ENCODE assay signal across 1 cellular context in genomic region chr2:227765788-227766187, GRCh38.
TF ChIP-seq lines count a peak whose summit lies in the region.

No MANE protein-coding gene starts in this region.

TF ChIP-seq in K562, 482 proteins besides CTCF, POLR2A, EP300 and RAD21:
- TF ChIP-seq JUND (IDR thresholded peaks at IDR 0.05; ENCODE audit: borderline replicate concordance, low read depth, low read length) (no peak), JUND (tag; IDR thresholded peaks at IDR 0.05; ENCODE audit: borderline replicate concordance, low read depth, low read length) (no peak), ZNF609 (CRISPR knock-in tag; IDR thresholded peaks at IDR 0.05; ENCODE audit: borderline replicate concordance) (no peak), ZNF174 (CRISPR knock-in tag; IDR thresholded peaks at IDR 0.05) (no peak), ZNF395 (CRISPR knock-in tag; IDR thresholded peaks at IDR 0.05) (no peak), ZNF586 (CRISPR knock-in tag; conservative IDR thresholded peaks at IDR 0.05) (no peak), CBFB (CRISPR knock-in tag; IDR thresholded peaks at IDR 0.05) (no peak), E4F1 (CRISPR knock-in tag; IDR thresholded peaks at IDR 0.05; ENCODE audit: borderline replicate concordance) (no peak), HDAC6 (IDR thresholded peaks at IDR 0.05; ENCODE audit: low read depth, low read length) (no peak), E2F8 (IDR thresholded peaks at IDR 0.05; ENCODE audit: low read depth, partially characterized antibody) (no peak), FOXM1 (IDR thresholded peaks at IDR 0.05; ENCODE audit: low read depth) (no peak), FOXM1 (CRISPR knock-in tag; IDR thresholded peaks at IDR 0.05; ENCODE audit: low read depth) (no peak)
- TF ChIP-seq, protein P1, sequence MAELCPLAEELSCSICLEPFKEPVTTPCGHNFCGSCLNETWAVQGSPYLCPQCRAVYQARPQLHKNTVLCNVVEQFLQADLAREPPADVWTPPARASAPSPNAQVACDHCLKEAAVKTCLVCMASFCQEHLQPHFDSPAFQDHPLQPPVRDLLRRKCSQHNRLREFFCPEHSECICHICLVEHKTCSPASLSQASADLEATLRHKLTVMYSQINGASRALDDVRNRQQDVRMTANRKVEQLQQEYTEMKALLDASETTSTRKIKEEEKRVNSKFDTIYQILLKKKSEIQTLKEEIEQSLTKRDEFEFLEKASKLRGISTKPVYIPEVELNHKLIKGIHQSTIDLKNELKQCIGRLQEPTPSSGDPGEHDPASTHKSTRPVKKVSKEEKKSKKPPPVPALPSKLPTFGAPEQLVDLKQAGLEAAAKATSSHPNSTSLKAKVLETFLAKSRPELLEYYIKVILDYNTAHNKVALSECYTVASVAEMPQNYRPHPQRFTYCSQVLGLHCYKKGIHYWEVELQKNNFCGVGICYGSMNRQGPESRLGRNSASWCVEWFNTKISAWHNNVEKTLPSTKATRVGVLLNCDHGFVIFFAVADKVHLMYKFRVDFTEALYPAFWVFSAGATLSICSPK (IDR thresholded peaks at IDR 0.05; ENCODE audit: borderline replicate concordance): no peak
- TF ChIP-seq, protein P2, sequence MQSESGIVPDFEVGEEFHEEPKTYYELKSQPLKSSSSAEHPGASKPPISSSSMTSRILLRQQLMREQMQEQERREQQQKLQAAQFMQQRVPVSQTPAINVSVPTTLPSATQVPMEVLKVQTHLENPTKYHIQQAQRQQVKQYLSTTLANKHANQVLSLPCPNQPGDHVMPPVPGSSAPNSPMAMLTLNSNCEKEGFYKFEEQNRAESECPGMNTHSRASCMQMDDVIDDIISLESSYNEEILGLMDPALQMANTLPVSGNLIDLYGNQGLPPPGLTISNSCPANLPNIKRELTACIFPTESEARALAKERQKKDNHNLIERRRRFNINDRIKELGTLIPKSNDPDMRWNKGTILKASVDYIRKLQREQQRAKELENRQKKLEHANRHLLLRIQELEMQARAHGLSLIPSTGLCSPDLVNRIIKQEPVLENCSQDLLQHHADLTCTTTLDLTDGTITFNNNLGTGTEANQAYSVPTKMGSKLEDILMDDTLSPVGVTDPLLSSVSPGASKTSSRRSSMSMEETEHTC (IDR thresholded peaks at IDR 0.05): no peak
- TF ChIP-seq, protein P3, sequence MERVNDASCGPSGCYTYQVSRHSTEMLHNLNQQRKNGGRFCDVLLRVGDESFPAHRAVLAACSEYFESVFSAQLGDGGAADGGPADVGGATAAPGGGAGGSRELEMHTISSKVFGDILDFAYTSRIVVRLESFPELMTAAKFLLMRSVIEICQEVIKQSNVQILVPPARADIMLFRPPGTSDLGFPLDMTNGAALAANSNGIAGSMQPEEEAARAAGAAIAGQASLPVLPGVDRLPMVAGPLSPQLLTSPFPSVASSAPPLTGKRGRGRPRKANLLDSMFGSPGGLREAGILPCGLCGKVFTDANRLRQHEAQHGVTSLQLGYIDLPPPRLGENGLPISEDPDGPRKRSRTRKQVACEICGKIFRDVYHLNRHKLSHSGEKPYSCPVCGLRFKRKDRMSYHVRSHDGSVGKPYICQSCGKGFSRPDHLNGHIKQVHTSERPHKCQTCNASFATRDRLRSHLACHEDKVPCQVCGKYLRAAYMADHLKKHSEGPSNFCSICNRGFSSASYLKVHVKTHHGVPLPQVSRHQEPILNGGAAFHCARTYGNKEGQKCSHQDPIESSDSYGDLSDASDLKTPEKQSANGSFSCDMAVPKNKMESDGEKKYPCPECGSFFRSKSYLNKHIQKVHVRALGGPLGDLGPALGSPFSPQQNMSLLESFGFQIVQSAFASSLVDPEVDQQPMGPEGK (CRISPR knock-in tag; IDR thresholded peaks at IDR 0.05; ENCODE audit: borderline replicate concordance): no peak
